Comparison of ENCODE assay signal across 8 cellular contexts in genomic region chr19:12695997-12696365, GRCh38. TPM values are rescaled to one million over a fixed set of nuclear protein-coding genes. Genes with fewer than 3 reads are reported as not detected.
DNase-seq lines count a peak whose midpoint lies in the region; ATAC-seq and TF ChIP-seq lines count a peak whose summit lies in the region.

No MANE protein-coding gene starts in this region.

- H3K9me3 ChIP-seq in iPS-15b (ENCODE audit: control insufficient read depth, insufficient read depth, low read length) = no peaks in the 10 kb centered on the region

- peak overlapping the region; percentile 54 for H3K9ac ChIP-seq in iPS-15b (ENCODE audit: low read depth, low read length)

- no peaks in the 10 kb centered on the region for H3K27me3 Mint-ChIP-seq in activated CD8-positive, alpha-beta T cell treated with anti-CD3 and anti-CD28 coated beads, Interleukin-2, amount 10 ng/mL, durations not matched to agents 7 days and 5 days (ENCODE audit: low read depth)
- no peaks in the 10 kb centered on the region for H3K27me3 Mint-ChIP-seq in stimulated activated naive B cell treated with anti-CD40 and anti-IgM and Interleukin-4, amounts not matched to agents 10 μg/mL and 1 μg/mL and 100 μg/mL, for 72 hours

- TF ChIP-seq CTCF in GM10266 (IDR thresholded peaks at IDR 0.05; ENCODE audit: control insufficient read depth, insufficient read depth, low read depth, missing control alignments) = no peak

- peak; percentile 9 for ATAC-seq in GM18907 (IDR thresholded peaks at IDR 0.05; ENCODE audit: unreplicated experiment)
- peak; percentile 25 for ATAC-seq in HG02970 (IDR thresholded peaks at IDR 0.05; ENCODE audit: low FRiP score, unreplicated experiment)
- ATAC-seq in activated CD8-positive, alpha-beta T cell treated with anti-CD3 and anti-CD28 coated beads, Interleukin-2, amount 10 ng/mL, durations not matched to agents 7 days and 5 days = peak; percentile 29
- ATAC-seq in stimulated activated naive B cell treated with anti-CD40 and anti-IgM and Interleukin-4, amounts not matched to agents 10 μg/mL and 1 μg/mL and 100 μg/mL, for 72 hours (replicated peaks) = peak; percentile 27 to 33
- no peak for ATAC-seq in GM18517 (IDR thresholded peaks at IDR 0.05; ENCODE audit: unreplicated experiment)

- H3K36me3 Mint-ChIP-seq in activated CD8-positive, alpha-beta T cell treated with anti-CD3 and anti-CD28 coated beads, Interleukin-2, amount 10 ng/mL, durations not matched to agents 7 days and 5 days (ENCODE audit: low read depth) = peaks cover 19% of the 10 kb centered on the region
- peaks cover 18 to 26% of the 10 kb centered on the region in 2 donors for H3K36me3 Mint-ChIP-seq in stimulated activated naive B cell treated with anti-CD40 and anti-IgM and Interleukin-4, amounts not matched to agents 10 μg/mL and 1 μg/mL and 100 μg/mL, for 72 hours

- peaks cover 13% of the 10 kb centered on the region for H3K36me3 ChIP-seq in iPS-15b (ENCODE audit: control insufficient read depth, insufficient read depth, low read length)

- no peaks in the 10 kb centered on the region for H3K9me3 Mint-ChIP-seq in activated CD8-positive, alpha-beta T cell treated with anti-CD3 and anti-CD28 coated beads, Interleukin-2, amount 10 ng/mL, durations not matched to agents 7 days and 5 days (ENCODE audit: insufficient read depth)
- H3K9me3 Mint-ChIP-seq in stimulated activated naive B cell treated with anti-CD40 and anti-IgM and Interleukin-4, amounts not matched to agents 10 μg/mL and 1 μg/mL and 100 μg/mL, for 72 hours = no peaks in the 10 kb centered on the region

- peak overlapping the region; percentile 89 for H3K4me3 Mint-ChIP-seq in activated CD8-positive, alpha-beta T cell treated with anti-CD3 and anti-CD28 coated beads, Interleukin-2, amount 10 ng/mL, durations not matched to agents 7 days and 5 days
- peak overlapping the region; percentile 84 to 90 for H3K4me3 Mint-ChIP-seq in stimulated activated naive B cell treated with anti-CD40 and anti-IgM and Interleukin-4, amounts not matched to agents 10 μg/mL and 1 μg/mL and 100 μg/mL, for 72 hours

- POLR2A ChIA-PET in activated CD8-positive, alpha-beta T cell treated with anti-CD3 and anti-CD28 coated beads, Interleukin-2, amount 10 ng/mL, durations not matched to agents 7 days and 5 days (lab: Charles Lee) = interaction anchor here (0.6 to 2.6 kb wide), 10 partner anchors 10 to 107 kb away, joined by 3 to 18 read pairs (median 5); partner anchors contain the start of genes DHPS and TRIR

- no peak for DNase-seq in activated CD8-positive, alpha-beta T cell treated with anti-CD3 and anti-CD28 coated beads, Interleukin-2, amount 10 ng/mL, durations not matched to agents 7 days and 5 days
- no peak for DNase-seq in stimulated activated naive B cell treated with anti-CD40 and anti-IgM and Interleukin-4, amounts not matched to agents 10 μg/mL and 1 μg/mL and 100 μg/mL, for 72 hours
- DNase-seq in AG20443 (ENCODE audit: low spot score) (no peak), GM10266 (ENCODE audit: extremely low spot score) (no peak)

- CTCF ChIA-PET in activated CD8-positive, alpha-beta T cell treated with anti-CD3 and anti-CD28 coated beads, Interleukin-2, amount 10 ng/mL, durations not matched to agents 7 days and 5 days (lab: Charles Lee) = interaction anchor here (1.1 to 2.4 kb wide), 5 partner anchors 19 to 100 kb away, joined by 3 to 13 read pairs (median 4); partner anchors contain the start of gene TRIR

- H3K27me3 ChIP-seq in iPS-15b (ENCODE audit: control insufficient read depth, insufficient read depth, low read length) = no peaks in the 10 kb centered on the region

- peaks cover 26% of the 10 kb centered on the region for H3K4me1 Mint-ChIP-seq in activated CD8-positive, alpha-beta T cell treated with anti-CD3 and anti-CD28 coated beads, Interleukin-2, amount 10 ng/mL, durations not matched to agents 7 days and 5 days (ENCODE audit: low read depth)
- H3K4me1 Mint-ChIP-seq in stimulated activated naive B cell treated with anti-CD40 and anti-IgM and Interleukin-4, amounts not matched to agents 10 μg/mL and 1 μg/mL and 100 μg/mL, for 72 hours = peaks cover 3 to 19% of the 10 kb centered on the region in 2 donors

- peak overlapping the region; percentile 91 for H3K4me3 ChIP-seq in iPS-15b (ENCODE audit: low read depth, low read length)

- peak overlapping the region; percentile 98 for H3K27ac Mint-ChIP-seq in activated CD8-positive, alpha-beta T cell treated with anti-CD3 and anti-CD28 coated beads, Interleukin-2, amount 10 ng/mL, durations not matched to agents 7 days and 5 days
- peak overlapping the region; percentile 96 for H3K27ac Mint-ChIP-seq in stimulated activated naive B cell treated with anti-CD40 and anti-IgM and Interleukin-4, amounts not matched to agents 10 μg/mL and 1 μg/mL and 100 μg/mL, for 72 hours

- H3K4me1 ChIP-seq in iPS-15b (ENCODE audit: control insufficient read depth, insufficient read depth, low read length) = no peaks in the 10 kb centered on the region

RNA-seq across cellular contexts. Expression of gene FBXW9, which starts 0.5 kb away (rescaled TPM):
- 1 to 10 TPM; 6.0 to 6.1 TPM for total RNA-seq in activated CD8-positive, alpha-beta T cell treated with anti-CD3 and anti-CD28 coated beads, Interleukin-2, amount 10 ng/mL, durations not matched to agents 7 days and 5 days

RNA-seq across cellular contexts. Expression of gene GNG14, which starts 8.2 kb away (rescaled TPM):
- not detected for total RNA-seq in activated CD8-positive, alpha-beta T cell treated with anti-CD3 and anti-CD28 coated beads, Interleukin-2, amount 10 ng/mL, durations not matched to agents 7 days and 5 days

RNA-seq across cellular contexts. Expression of gene DHPS, which starts 14.3 kb away (rescaled TPM):
- 100 to 1,000 TPM; 109 to 121 TPM for total RNA-seq in activated CD8-positive, alpha-beta T cell treated with anti-CD3 and anti-CD28 coated beads, Interleukin-2, amount 10 ng/mL, durations not matched to agents 7 days and 5 days

RNA-seq across cellular contexts. Expression of gene TNPO2, which starts 27.8 kb away (rescaled TPM):
- total RNA-seq in activated CD8-positive, alpha-beta T cell treated with anti-CD3 and anti-CD28 coated beads, Interleukin-2, amount 10 ng/mL, durations not matched to agents 7 days and 5 days = 10 to 100 TPM; 84.3 to 93.1 TPM

RNA-seq across cellular contexts. Expression of gene WDR83, which starts 29.4 kb away (rescaled TPM):
- total RNA-seq in activated CD8-positive, alpha-beta T cell treated with anti-CD3 and anti-CD28 coated beads, Interleukin-2, amount 10 ng/mL, durations not matched to agents 7 days and 5 days = 10 to 100 TPM; 16.4 to 19.4 TPM
